ENCODE assay signal across 1 cellular context in genomic region chr5:65382582-65382981, GRCh38.
TF ChIP-seq lines count a peak whose summit lies in the region.

No MANE protein-coding gene starts in this region.

TF ChIP-seq in IMR-90, 13 proteins besides CTCF, POLR2A, EP300 and RAD21:
- no peak for TF ChIP-seq NFE2L2 (IDR thresholded peaks at IDR 0.05; ENCODE audit: low read depth, low read length)
- no peak for TF ChIP-seq BHLHE40 (IDR thresholded peaks at IDR 0.05; ENCODE audit: low read depth, low read length)
- no peak for TF ChIP-seq ELK1 (IDR thresholded peaks at IDR 0.05; ENCODE audit: borderline replicate concordance, low read depth, low read length)
- no peak for TF ChIP-seq CHD1 (IDR thresholded peaks at IDR 0.05; ENCODE audit: low read depth, low read length)
- no peak for TF ChIP-seq FOS (IDR thresholded peaks at IDR 0.05; ENCODE audit: low read depth, low read length)
